In the genomic region with DNA sequence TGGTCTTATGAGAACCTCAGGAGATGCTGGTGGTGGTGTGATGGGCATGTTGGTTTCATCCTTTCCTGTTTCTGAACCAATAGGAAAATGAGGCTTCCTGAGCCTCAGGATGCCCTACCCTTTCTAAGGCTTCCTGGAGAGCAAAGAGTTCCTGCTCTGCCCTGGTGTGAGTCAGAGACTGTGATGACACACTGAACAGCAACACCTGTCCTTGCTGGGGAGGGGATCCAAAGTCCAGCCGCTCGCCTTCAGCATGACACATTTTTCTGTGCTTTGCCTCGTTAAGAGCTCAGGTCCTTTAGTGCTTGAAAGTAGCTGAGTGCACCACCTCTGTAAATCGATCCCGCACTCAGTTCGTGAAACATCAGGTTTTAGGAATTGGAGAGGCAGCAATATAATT, we compare ENCODE assay signal across 13 cellular contexts.
DNase-seq lines count a peak whose midpoint lies in the region; ATAC-seq, FAIRE-seq and TF ChIP-seq lines count a peak whose summit lies in the region.
"Had no signal": no experiment of that assay in that cellular context is flagged by ENCODE, and none has a peak within 500 bp of the region (broad histone marks: within the 10 kb centered on the region; RNA-seq: fewer than 3 reads in every experiment).

No MANE protein-coding gene starts in this region.

- H3K4me1 ChIP-seq in left ventricle myocardium inferior = peaks cover 81% of the 10 kb centered on the region
- H3K4me1 ChIP-seq: pancreas had no signal

- H3K4me3 ChIP-seq in left ventricle myocardium inferior = no peak overlapping the region
- H3K4me3 ChIP-seq: GM12878, pancreas had no signal

- peak; percentile 81 for FAIRE-seq in urothelium cell line (lab: Jason Lieb, UNC)
- FAIRE-seq: GM12878, pancreas had no signal

- peaks cover 19% of the 10 kb centered on the region for H3K9me3 ChIP-seq in left ventricle myocardium inferior (replicated peaks)
- H3K9me3 ChIP-seq: pancreas had no signal

- ATAC-seq in Right ventricle myocardium superior (ENCODE audit: poor library complexity) = no peak
- ATAC-seq: GM12878 had no signal

- H3K36me3 ChIP-seq in left ventricle myocardium inferior = peaks cover 11% of the 10 kb centered on the region
- H3K36me3 ChIP-seq: pancreas had no signal

- H3K27ac ChIP-seq in left ventricle myocardium inferior (replicated peaks) = peak overlapping the region; percentile 50
- H3K27ac ChIP-seq: pancreas had no signal

- intact Hi-C loops in left ventricle myocardium inferior (cut with micrococcal nuclease) (no loop called here), Right ventricle myocardium superior (cut with DNase I) (no loop called here)

- H3K27me3 ChIP-seq in left ventricle myocardium inferior (ENCODE audit: low read depth) = no peaks in the 10 kb centered on the region
- H3K27me3 ChIP-seq: pancreas had no signal

- TF ChIP-seq CTCF in left ventricle myocardium inferior (IDR thresholded peaks at IDR 0.05; ENCODE audit: borderline replicate concordance) = no peak
- no peak for TF ChIP-seq CTCF in GM10266 (IDR thresholded peaks at IDR 0.05; ENCODE audit: control insufficient read depth, insufficient read depth, low read depth, missing control alignments)

- DNase-seq in left ventricle myocardium inferior = no peak
- no peak for DNase-seq in Right ventricle myocardium superior
- peak; percentile 98 for DNase-seq in SW480 (ENCODE audit: low spot score)
- DNase-seq in iris pigment epithelial cell (ENCODE audit: low read depth) = peak; percentile 28
- DNase-seq in urothelium cell line (ENCODE audit: low spot score) = peak; percentile 91
- DNase-seq in NCI-H1105 treated with DMSO at 0.1 percent for 48 hours (lab: John Stamatoyannopoulos, UW) = no peak
- DNase-seq in GM10266 (ENCODE audit: extremely low spot score) = no peak
- DNase-seq in Kasumi-1 (lab: John Stamatoyannopoulos, UW) = no peak
- DNase-seq: activated CD4-positive, CD25-positive, alpha-beta regulatory T cell; activated naive CD8-positive, alpha-beta T cell treated with anti-CD3 and anti-CD28 coated beads for 36 hours; DMS153; pancreas had no signal

Comparison
In these comparisons a context has a peak if more than half of its experiments do, and no peak if none do; other contexts are left out.
1. DNase-seq: peak in SW480 (single experiment), iris pigment epithelial cell (single experiment) and urothelium cell line (single experiment); none in left ventricle myocardium inferior (single experiment), Right ventricle myocardium superior (single experiment), NCI-H1105 treated with DMSO at 0.1 percent for 48 hours (single experiment), GM10266 (single experiment) and Kasumi-1 (0 of 2).